8 cellular contexts compared by ENCODE assay signal in genomic region chr11:121451982-121452608, GRCh38. TPM values are rescaled to one million over a fixed set of nuclear protein-coding genes. Genes with fewer than 3 reads are reported as not detected.
DNase-seq lines count a peak whose midpoint lies in the region; ATAC-seq lines count a peak whose summit lies in the region.

TSS of gene SORL1 (plus strand) at chr11:121452314. CDS start at chr11:121452332, 18 bp downstream.

- H3K4me1 Mint-ChIP-seq in effector memory CD8-positive, alpha-beta T cell (ENCODE audit: low read depth in 2 of 2): peaks cover 68 to 86% of the 10 kb centered on the region in 2 donors

- no peak within 1 kb of the TSS for H4K5ac ChIP-seq in mesendoderm (ENCODE audit: low read length)

- H3K4me2 ChIP-seq in mesendoderm (ENCODE audit: low read length): peak within 1 kb of the TSS; percentile 89

- peak within 1 kb of the TSS; percentile 7 for H3K23ac ChIP-seq in mesendoderm (ENCODE audit: low read length)

- peaks cover 20% of the 10 kb centered on the region for H3K36me3 Mint-ChIP-seq in effector memory CD8-positive, alpha-beta T cell (ENCODE audit: insufficient read depth)

- no peak within 1 kb of the TSS for H3K4ac ChIP-seq in mesendoderm (ENCODE audit: low read depth, low read length)

- H3K79me2 ChIP-seq in mesendoderm (ENCODE audit: control insufficient read depth, insufficient read depth, low read length): peaks cover 32% of the 10 kb centered on the region

- H3K18ac ChIP-seq in mesendoderm (ENCODE audit: low read length): peak within 1 kb of the TSS; percentile 64

- peak; percentile 70 for DNase-seq in NCI-H82 (lab: John Stamatoyannopoulos, UW)
- DNase-seq in NCI-H82 treated with DMSO at 0.1 percent for 48 hours (lab: John Stamatoyannopoulos, UW; ENCODE audit: unreplicated experiment): no peak
- DNase-seq in NCI-H2107 treated with DMSO at 0.1 percent for 48 hours (lab: John Stamatoyannopoulos, UW; ENCODE audit: unreplicated experiment): peak; percentile 55
- DNase-seq in activated CD8-positive, alpha-beta memory T cell treated with anti-CD3 and anti-CD28 coated beads for 24 hours: peak; percentile 88
- DNase-seq in effector memory CD8-positive, alpha-beta T cell: peak; percentile 63 to 71 (median 71)
- peak; percentile 89 for DNase-seq in mesendoderm
- DNase-seq in stimulated activated CD8-positive, alpha-beta memory T cell treated with anti-CD3 and anti-CD28 coated beads, Interleukin-15, amount 100 ng/mL, for 4 hours (ENCODE audit: low read depth in 2 of 2): peak; percentile 37 to 46

- peak within 1 kb of the TSS; percentile 95 to 98 for H3K27ac Mint-ChIP-seq in effector memory CD8-positive, alpha-beta T cell

- H3K27ac ChIP-seq in mesendoderm (ENCODE audit: low read depth, low read length): no peak within 1 kb of the TSS

- H3K36me3 ChIP-seq in mesendoderm (ENCODE audit: control insufficient read depth, insufficient read depth, low read length): no peaks in the 10 kb centered on the region

- H3K27me3 Mint-ChIP-seq in effector memory CD8-positive, alpha-beta T cell: no peaks in the 10 kb centered on the region

- H2BK120ac ChIP-seq in mesendoderm (ENCODE audit: low read depth, low read length): no peak within 1 kb of the TSS

- no peak within 1 kb of the TSS for H4K8ac ChIP-seq in mesendoderm (ENCODE audit: low read depth, low read length)

- no peak within 1 kb of the TSS for H2AK5ac ChIP-seq in mesendoderm (ENCODE audit: low read length)

- H3K79me1 ChIP-seq in mesendoderm (ENCODE audit: low read length): peaks cover 6% of the 10 kb centered on the region

- no peaks in the 10 kb centered on the region for H3K27me3 ChIP-seq in mesendoderm (ENCODE audit: insufficient read depth, low read length, poor library complexity)

- no peaks in the 10 kb centered on the region for H3K9me3 Mint-ChIP-seq in effector memory CD8-positive, alpha-beta T cell

- no peak within 1 kb of the TSS for H2BK15ac ChIP-seq in mesendoderm (replicated peaks; ENCODE audit: low read depth)

- peak within 1 kb of the TSS; percentile 82 for H3K9ac ChIP-seq in mesendoderm (ENCODE audit: low read length)

- H3K4me3 ChIP-seq in mesendoderm (ENCODE audit: low read length): peak within 1 kb of the TSS; percentile 81

- H3K56ac ChIP-seq in mesendoderm (ENCODE audit: low read length): peak within 1 kb of the TSS; percentile 96

- H3K4me3 Mint-ChIP-seq in effector memory CD8-positive, alpha-beta T cell: peak within 1 kb of the TSS; percentile 97 to 99

- H2BK5ac ChIP-seq in mesendoderm (ENCODE audit: low read length): peak within 1 kb of the TSS; percentile 51

- H3K4me1 ChIP-seq in mesendoderm (ENCODE audit: control insufficient read depth, low read depth, low read length): peaks cover 9% of the 10 kb centered on the region

- WGBS in mesendoderm (ENCODE audit: extremely low coverage, insufficient coverage, low lambda C conversion rate): no CpG with 5 or more reads among the region's 89 CpGs

- ATAC-seq in HG02884 (IDR thresholded peaks at IDR 0.05; ENCODE audit: unreplicated experiment): peak; percentile 48
- peak; percentile 69 for ATAC-seq in effector memory CD8-positive, alpha-beta T cell (replicated peaks)

RNA-seq across cellular contexts. Expression of gene SORL1, which starts in this region (rescaled TPM):
- polyA plus RNA-seq in mesendoderm (2013, experiment 1 of 2): 8.8 TPM
- 8.7 TPM for polyA plus RNA-seq in mesendoderm (2013, experiment 2 of 2)
